Comparison of ENCODE assay signal across 1 cellular context in the genomic region with DNA sequence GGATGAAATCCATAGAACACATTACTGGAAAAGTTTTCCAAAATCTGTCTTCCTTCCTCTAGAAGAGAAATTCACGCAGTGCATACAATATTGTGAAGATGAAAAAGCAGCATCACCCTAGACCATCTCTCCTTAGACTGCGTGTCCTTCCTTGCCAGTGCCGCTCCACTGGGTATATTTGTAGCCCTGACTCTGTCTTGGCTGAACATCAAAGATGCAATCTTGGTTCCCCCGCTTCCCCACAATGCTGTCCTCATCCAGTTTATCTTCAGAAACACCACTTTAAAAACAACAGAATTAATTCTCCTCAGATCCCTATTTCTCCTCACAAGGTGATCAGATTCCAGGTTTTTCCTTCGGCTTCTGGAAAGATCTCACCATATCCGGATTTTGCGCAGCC.
A peak's percentile ranks its signal among the peaks of the same experiment; 100 is the strongest.
TF ChIP-seq lines count a peak whose summit lies in the region.

No MANE protein-coding gene starts in this region.

TF ChIP-seq in K562, 482 proteins besides CTCF, POLR2A, EP300 and RAD21:
- TF ChIP-seq, protein P1, sequence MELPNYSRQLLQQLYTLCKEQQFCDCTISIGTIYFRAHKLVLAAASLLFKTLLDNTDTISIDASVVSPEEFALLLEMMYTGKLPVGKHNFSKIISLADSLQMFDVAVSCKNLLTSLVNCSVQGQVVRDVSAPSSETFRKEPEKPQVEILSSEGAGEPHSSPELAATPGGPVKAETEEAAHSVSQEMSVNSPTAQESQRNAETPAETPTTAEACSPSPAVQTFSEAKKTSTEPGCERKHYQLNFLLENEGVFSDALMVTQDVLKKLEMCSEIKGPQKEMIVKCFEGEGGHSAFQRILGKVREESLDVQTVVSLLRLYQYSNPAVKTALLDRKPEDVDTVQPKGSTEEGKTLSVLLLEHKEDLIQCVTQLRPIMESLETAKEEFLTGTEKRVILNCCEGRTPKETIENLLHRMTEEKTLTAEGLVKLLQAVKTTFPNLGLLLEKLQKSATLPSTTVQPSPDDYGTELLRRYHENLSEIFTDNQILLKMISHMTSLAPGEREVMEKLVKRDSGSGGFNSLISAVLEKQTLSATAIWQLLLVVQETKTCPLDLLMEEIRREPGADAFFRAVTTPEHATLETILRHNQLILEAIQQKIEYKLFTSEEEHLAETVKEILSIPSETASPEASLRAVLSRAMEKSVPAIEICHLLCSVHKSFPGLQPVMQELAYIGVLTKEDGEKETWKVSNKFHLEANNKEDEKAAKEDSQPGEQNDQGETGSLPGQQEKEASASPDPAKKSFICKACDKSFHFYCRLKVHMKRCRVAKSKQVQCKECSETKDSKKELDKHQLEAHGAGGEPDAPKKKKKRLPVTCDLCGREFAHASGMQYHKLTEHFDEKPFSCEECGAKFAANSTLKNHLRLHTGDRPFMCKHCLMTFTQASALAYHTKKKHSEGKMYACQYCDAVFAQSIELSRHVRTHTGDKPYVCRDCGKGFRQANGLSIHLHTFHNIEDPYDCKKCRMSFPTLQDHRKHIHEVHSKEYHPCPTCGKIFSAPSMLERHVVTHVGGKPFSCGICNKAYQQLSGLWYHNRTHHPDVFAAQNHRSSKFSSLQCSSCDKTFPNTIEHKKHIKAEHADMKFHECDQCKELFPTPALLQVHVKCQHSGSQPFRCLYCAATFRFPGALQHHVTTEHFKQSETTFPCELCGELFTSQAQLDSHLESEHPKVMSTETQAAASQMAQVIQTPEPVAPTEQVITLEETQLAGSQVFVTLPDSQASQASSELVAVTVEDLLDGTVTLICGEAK (IDR thresholded peaks at IDR 0.05), result 0 out of 2 replicates have a peak, but pooled peaks have one; percentile 4
- TF ChIP-seq, protein P1 (CRISPR knock-in tag; IDR thresholded peaks at IDR 0.05), result no peak
- TF ChIP-seq, protein P2, sequence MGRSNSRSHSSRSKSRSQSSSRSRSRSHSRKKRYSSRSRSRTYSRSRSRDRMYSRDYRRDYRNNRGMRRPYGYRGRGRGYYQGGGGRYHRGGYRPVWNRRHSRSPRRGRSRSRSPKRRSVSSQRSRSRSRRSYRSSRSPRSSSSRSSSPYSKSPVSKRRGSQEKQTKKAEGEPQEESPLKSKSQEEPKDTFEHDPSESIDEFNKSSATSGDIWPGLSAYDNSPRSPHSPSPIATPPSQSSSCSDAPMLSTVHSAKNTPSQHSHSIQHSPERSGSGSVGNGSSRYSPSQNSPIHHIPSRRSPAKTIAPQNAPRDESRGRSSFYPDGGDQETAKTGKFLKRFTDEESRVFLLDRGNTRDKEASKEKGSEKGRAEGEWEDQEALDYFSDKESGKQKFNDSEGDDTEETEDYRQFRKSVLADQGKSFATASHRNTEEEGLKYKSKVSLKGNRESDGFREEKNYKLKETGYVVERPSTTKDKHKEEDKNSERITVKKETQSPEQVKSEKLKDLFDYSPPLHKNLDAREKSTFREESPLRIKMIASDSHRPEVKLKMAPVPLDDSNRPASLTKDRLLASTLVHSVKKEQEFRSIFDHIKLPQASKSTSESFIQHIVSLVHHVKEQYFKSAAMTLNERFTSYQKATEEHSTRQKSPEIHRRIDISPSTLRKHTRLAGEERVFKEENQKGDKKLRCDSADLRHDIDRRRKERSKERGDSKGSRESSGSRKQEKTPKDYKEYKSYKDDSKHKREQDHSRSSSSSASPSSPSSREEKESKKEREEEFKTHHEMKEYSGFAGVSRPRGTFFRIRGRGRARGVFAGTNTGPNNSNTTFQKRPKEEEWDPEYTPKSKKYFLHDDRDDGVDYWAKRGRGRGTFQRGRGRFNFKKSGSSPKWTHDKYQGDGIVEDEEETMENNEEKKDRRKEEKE (IDR thresholded peaks at IDR 0.05; ENCODE audit: borderline replicate concordance in 1 of 2, control insufficient read depth in 1 of 2, low read depth in 2 of 2, low read length in 1 of 2), result no peak
- no peak for TF ChIP-seq RFX7 (CRISPR knock-in tag; IDR thresholded peaks at IDR 0.05)
- TF ChIP-seq ZNF124 (CRISPR knock-in tag; IDR thresholded peaks at IDR 0.05), result no peak
TF ChIP-seq in K562: peak in this region for 1.
